In genomic region chr10:103542764-103543616, GRCh38 we compare ENCODE assay signal across 8 cellular contexts. TPM values are rescaled to one million over a fixed set of nuclear protein-coding genes. Genes with fewer than 3 reads are reported as not detected.
A peak's percentile ranks its signal among the peaks of the same experiment; 100 is the strongest.
DNase-seq lines count a peak whose midpoint lies in the region; ATAC-seq and TF ChIP-seq lines count a peak whose summit lies in the region.

No MANE protein-coding gene starts in this region.

- H3K4me3 ChIP-seq in lung: no peak overlapping the region

- H3K9me3 Mint-ChIP-seq in T-helper 1 cell treated with Interleukin-12 subunit alpha and Interleukin-12 subunit beta and Interleukin-4 antibody, amounts not matched to agents 30 μg/mL and 1 μg/mL, for 36 hours: no peaks in the 10 kb centered on the region
- no peaks in the 10 kb centered on the region for H3K9me3 Mint-ChIP-seq in dendritic cell treated with granulocyte-macrophage colony-stimulating factor and Interleukin-4, amounts not matched to agents 40 ng/mL and 50 ng/mL, for 4 days
- no peaks in the 10 kb centered on the region for H3K9me3 Mint-ChIP-seq in stimulated activated naive CD8-positive, alpha-beta T cell treated with anti-CD3 and anti-CD28 coated beads, Interleukin-15, Interleukin-2, amounts not matched to agents 100 ng/mL and 50 ng/mL, for 24 hours

- H3K4me1 Mint-ChIP-seq in T-helper 1 cell treated with Interleukin-12 subunit alpha and Interleukin-12 subunit beta and Interleukin-4 antibody, amounts not matched to agents 30 μg/mL and 1 μg/mL, for 36 hours (ENCODE audit: low read depth): peaks cover 6% of the 10 kb centered on the region
- H3K4me1 Mint-ChIP-seq in dendritic cell treated with granulocyte-macrophage colony-stimulating factor and Interleukin-4, amounts not matched to agents 40 ng/mL and 50 ng/mL, for 4 days (ENCODE audit: low read depth): peaks cover 17% of the 10 kb centered on the region
- H3K4me1 Mint-ChIP-seq in stimulated activated naive CD8-positive, alpha-beta T cell treated with anti-CD3 and anti-CD28 coated beads, Interleukin-15, Interleukin-2, amounts not matched to agents 100 ng/mL and 50 ng/mL, for 24 hours (ENCODE audit: low read depth): peaks cover 14% of the 10 kb centered on the region

- H3K4me3 Mint-ChIP-seq in T-helper 1 cell treated with Interleukin-12 subunit alpha and Interleukin-12 subunit beta and Interleukin-4 antibody, amounts not matched to agents 30 μg/mL and 1 μg/mL, for 36 hours: peak overlapping the region; percentile 35
- peak overlapping the region; percentile 58 for H3K4me3 Mint-ChIP-seq in dendritic cell treated with granulocyte-macrophage colony-stimulating factor and Interleukin-4, amounts not matched to agents 40 ng/mL and 50 ng/mL, for 4 days
- peak overlapping the region; percentile 76 for H3K4me3 Mint-ChIP-seq in stimulated activated naive CD8-positive, alpha-beta T cell treated with anti-CD3 and anti-CD28 coated beads, Interleukin-15, Interleukin-2, amounts not matched to agents 100 ng/mL and 50 ng/mL, for 24 hours

- no peaks in the 10 kb centered on the region for H3K27me3 ChIP-seq in lung (ENCODE audit: control insufficient read depth, insufficient read depth)

- peaks cover 12% of the 10 kb centered on the region for H3K27me3 Mint-ChIP-seq in T-helper 1 cell treated with Interleukin-12 subunit alpha and Interleukin-12 subunit beta and Interleukin-4 antibody, amounts not matched to agents 30 μg/mL and 1 μg/mL, for 36 hours (ENCODE audit: low read depth)
- H3K27me3 Mint-ChIP-seq in dendritic cell treated with granulocyte-macrophage colony-stimulating factor and Interleukin-4, amounts not matched to agents 40 ng/mL and 50 ng/mL, for 4 days: peaks cover 44% of the 10 kb centered on the region
- peaks cover 22% of the 10 kb centered on the region for H3K27me3 Mint-ChIP-seq in stimulated activated naive CD8-positive, alpha-beta T cell treated with anti-CD3 and anti-CD28 coated beads, Interleukin-15, Interleukin-2, amounts not matched to agents 100 ng/mL and 50 ng/mL, for 24 hours

- WGBS in lung, 2 donors: 7 to 8% methylated on average over 17 of the region's 17 CpGs

- H3K9me3 ChIP-seq in lung (ENCODE audit: control insufficient read depth in 2 of 2, insufficient read depth in 1 of 2, low read length in 1 of 2): peaks cover 0 to 3% of the 10 kb centered on the region in 2 donors

- peak; percentile 44 for ATAC-seq in lung (ENCODE audit: insufficient read depth, low FRiP score)

- intact Hi-C loops in dendritic cell treated with granulocyte-macrophage colony-stimulating factor and Interleukin-4, amounts not matched to agents 40 ng/mL and 50 ng/mL, for 4 days (cut with micrococcal nuclease): no loop called here

- H3K4me1 ChIP-seq in lung (ENCODE audit: control insufficient read depth in 2 of 2, insufficient read depth in 2 of 2, low read length in 2 of 2): peaks cover 0 to 2% of the 10 kb centered on the region in 2 donors

- DNase-seq in activated T-cell treated with anti-CD3 and anti-CD28 coated beads for 4 hours: peak; percentile 11
- no peak for DNase-seq in activated T-cell treated with anti-CD3 and anti-CD28 coated beads, Interleukin-2, amount 50 U/mL, for 1 hour
- peak; percentile 48 for DNase-seq in NCI-H1105 (lab: John Stamatoyannopoulos, UW)
- DNase-seq in lung (ENCODE audit: low spot score): no peak
- DNase-seq in 8988T: no peak

- TF ChIP-seq CTCF in lung (IDR thresholded peaks at IDR 0.05; ENCODE audit: control extremely low read depth, extremely low read depth): no peak

- H3K27ac ChIP-seq in lung (ENCODE audit: low read depth in 1 of 2, low read length in 1 of 2): no peak overlapping the region

- H3K36me3 ChIP-seq in lung (ENCODE audit: control insufficient read depth in 2 of 2, insufficient read depth in 2 of 2, low read length in 2 of 2): no peaks in the 10 kb centered on the region

- H3K36me3 Mint-ChIP-seq in T-helper 1 cell treated with Interleukin-12 subunit alpha and Interleukin-12 subunit beta and Interleukin-4 antibody, amounts not matched to agents 30 μg/mL and 1 μg/mL, for 36 hours (ENCODE audit: low read depth): no peaks in the 10 kb centered on the region
- no peaks in the 10 kb centered on the region for H3K36me3 Mint-ChIP-seq in dendritic cell treated with granulocyte-macrophage colony-stimulating factor and Interleukin-4, amounts not matched to agents 40 ng/mL and 50 ng/mL, for 4 days (ENCODE audit: low read depth)
- no peaks in the 10 kb centered on the region for H3K36me3 Mint-ChIP-seq in stimulated activated naive CD8-positive, alpha-beta T cell treated with anti-CD3 and anti-CD28 coated beads, Interleukin-15, Interleukin-2, amounts not matched to agents 100 ng/mL and 50 ng/mL, for 24 hours (ENCODE audit: low read depth)

- H3K27ac Mint-ChIP-seq in T-helper 1 cell treated with Interleukin-12 subunit alpha and Interleukin-12 subunit beta and Interleukin-4 antibody, amounts not matched to agents 30 μg/mL and 1 μg/mL, for 36 hours: no peak overlapping the region
- H3K27ac Mint-ChIP-seq in dendritic cell treated with granulocyte-macrophage colony-stimulating factor and Interleukin-4, amounts not matched to agents 40 ng/mL and 50 ng/mL, for 4 days: no peak overlapping the region
- H3K27ac Mint-ChIP-seq in stimulated activated naive CD8-positive, alpha-beta T cell treated with anti-CD3 and anti-CD28 coated beads, Interleukin-15, Interleukin-2, amounts not matched to agents 100 ng/mL and 50 ng/mL, for 24 hours: peak overlapping the region; percentile 52

RNA-seq across cellular contexts. Expression of gene NEURL1, which starts 49.5 kb away (rescaled TPM):
- under 1 TPM; 0.14 to 0.80 TPM for total RNA-seq in lung
- 1 to 10 TPM in 1 of 2 donors, under 1 TPM in 1; 0.69 to 2.0 TPM for polyA plus RNA-seq in lung

Comparison
In these comparisons a context has a peak if more than half of its experiments do, and no peak if none do; other contexts are left out.
1. DNase-seq: peak in activated T-cell treated with anti-CD3 and anti-CD28 coated beads for 4 hours (single experiment) and NCI-H1105 (single experiment); none in activated T-cell treated with anti-CD3 and anti-CD28 coated beads, Interleukin-2, amount 50 U/mL, for 1 hour (single experiment), lung (single experiment) and 8988T (single experiment).
2. Peak in every context shown above with its lines, with median percentiles within 50 percentile points of each other: H3K4me3 Mint-ChIP-seq.